In genomic region chr12:57092529-57092862, GRCh38 we compare ENCODE assay signal across 9 cellular contexts. TPM values are rescaled to one million over a fixed set of nuclear protein-coding genes. Genes with fewer than 3 reads are reported as not detected.
A peak's percentile ranks its signal among the peaks of the same experiment; 100 is the strongest.
DNase-seq lines count a peak whose midpoint lies in the region; ATAC-seq and TF ChIP-seq lines count a peak whose summit lies in the region.
"Had no signal": no experiment of that assay in that cellular context is flagged by ENCODE, and none has a peak within 500 bp of the region (broad histone marks: within the 10 kb centered on the region; RNA-seq: fewer than 3 reads in every experiment).

No MANE protein-coding gene starts in this region.

- no peak for TF ChIP-seq CTCF in lower lobe of right lung (IDR thresholded peaks at IDR 0.05)
- TF ChIP-seq CTCF in WERI-Rb-1 (IDR thresholded peaks at IDR 0.05; ENCODE audit: low read depth, low read length), result no peak

- no peak for ATAC-seq in lower lobe of right lung

- peaks cover 61% of the 10 kb centered on the region for H3K36me3 ChIP-seq in adipocyte (ENCODE audit: control insufficient read depth, insufficient read depth, low read length, severe bottlenecking)
- H3K36me3 ChIP-seq in lower lobe of right lung, result peaks cover 65% of the 10 kb centered on the region
- H3K36me3 ChIP-seq in WERI-Rb-1, result peaks cover 46% of the 10 kb centered on the region

- peak overlapping the region; percentile 98 for H3K9ac ChIP-seq in adipocyte (ENCODE audit: low read length)

- peaks cover 67% of the 10 kb centered on the region for H3K36me3 Mint-ChIP-seq in activated CD4-positive, alpha-beta T cell treated with anti-CD3 and anti-CD28 coated beads, Interleukin-2, amount 10 ng/mL, durations not matched to agents 24 days and 14 days (ENCODE audit: low read depth)

- no peaks in the 10 kb centered on the region for H3K27me3 Mint-ChIP-seq in activated CD4-positive, alpha-beta T cell treated with anti-CD3 and anti-CD28 coated beads, Interleukin-2, amount 10 ng/mL, durations not matched to agents 24 days and 14 days

- H3K4me3 ChIP-seq in adipocyte (ENCODE audit: low read length) (peak overlapping the region; percentile 42), lower lobe of right lung (no peak overlapping the region), WERI-Rb-1 (ENCODE audit: low read depth, low read length) (no peak overlapping the region)
- H3K4me3 ChIP-seq: SJSA1 had no signal

- H3K27ac Mint-ChIP-seq in activated CD4-positive, alpha-beta T cell treated with anti-CD3 and anti-CD28 coated beads, Interleukin-2, amount 10 ng/mL, durations not matched to agents 24 days and 14 days, result peak overlapping the region; percentile 87

- no peaks in the 10 kb centered on the region for H3K9me3 ChIP-seq in adipocyte (ENCODE audit: control insufficient read depth, low read length)
- no peaks in the 10 kb centered on the region for H3K9me3 ChIP-seq in lower lobe of right lung
- H3K9me3 ChIP-seq in WERI-Rb-1 (ENCODE audit: severe bottlenecking), result no peaks in the 10 kb centered on the region
- H3K9me3 ChIP-seq: SJSA1 had no signal

- peaks cover 64% of the 10 kb centered on the region for H3K4me1 Mint-ChIP-seq in activated CD4-positive, alpha-beta T cell treated with anti-CD3 and anti-CD28 coated beads, Interleukin-2, amount 10 ng/mL, durations not matched to agents 24 days and 14 days

- H3K27me3 ChIP-seq in adipocyte (replicated peaks; ENCODE audit: control insufficient read depth, insufficient read depth, low read length), result no peaks in the 10 kb centered on the region
- H3K27me3 ChIP-seq in lower lobe of right lung (ENCODE audit: low read depth), result no peaks in the 10 kb centered on the region
- no peaks in the 10 kb centered on the region for H3K27me3 ChIP-seq in WERI-Rb-1 (ENCODE audit: insufficient read depth, low read depth, severe bottlenecking)
- H3K27me3 ChIP-seq: SJSA1 had no signal

- peaks cover 40% of the 10 kb centered on the region for H3K4me1 ChIP-seq in adipocyte (ENCODE audit: control insufficient read depth, insufficient read depth, low read length)
- H3K4me1 ChIP-seq in lower lobe of right lung, result peaks cover 52% of the 10 kb centered on the region

- H3K9me3 Mint-ChIP-seq in activated CD4-positive, alpha-beta T cell treated with anti-CD3 and anti-CD28 coated beads, Interleukin-2, amount 10 ng/mL, durations not matched to agents 24 days and 14 days, result no peaks in the 10 kb centered on the region

- H3K4me3 Mint-ChIP-seq in activated CD4-positive, alpha-beta T cell treated with anti-CD3 and anti-CD28 coated beads, Interleukin-2, amount 10 ng/mL, durations not matched to agents 24 days and 14 days, result peak overlapping the region; percentile 96

- H3K27ac ChIP-seq in lower lobe of right lung, result peak overlapping the region; percentile 53
- H3K27ac ChIP-seq in temporal lobe (ENCODE audit: low read depth, low read length), result peak overlapping the region; percentile 25
- no peak overlapping the region for H3K27ac ChIP-seq in WERI-Rb-1
- H3K27ac ChIP-seq: SJSA1 had no signal

- intact Hi-C loops in activated CD4-positive, alpha-beta T cell treated with anti-CD3 and anti-CD28 coated beads, Interleukin-2, amount 10 ng/mL, durations not matched to agents 24 days and 14 days (cut with micrococcal nuclease), result loop anchor here (2.0 kb wide), 1 partner anchor 14 kb away; the partner anchor contains the start of gene NEMP1
- intact Hi-C loops in lower lobe of right lung (cut with DNase I), result no loop called here

- DNase-seq in activated CD4-positive, alpha-beta T cell treated with anti-CD3 and anti-CD28 coated beads, Interleukin-2, amount 10 ng/mL, durations not matched to agents 24 days and 14 days, result no peak
- no peak for DNase-seq in activated CD4-positive, alpha-beta T cell treated with anti-CD3 and anti-CD28 coated beads, Interleukin-2, amount 50 U/mL, for 1 hour
- DNase-seq in adipocyte (ENCODE audit: low read depth), result no peak
- no peak for DNase-seq in lower lobe of right lung
- no peak for DNase-seq in DMS79 (lab: John Stamatoyannopoulos, UW)
- DNase-seq in WERI-Rb-1, result no peak
- no peak for DNase-seq in SHP77 treated with DMSO at 0.1 percent for 48 hours (lab: John Stamatoyannopoulos, UW)

RNA-seq across cellular contexts. Expression of gene NAB2, which starts 3.6 kb away (rescaled TPM):
- 70.5 and 76.7 TPM in 2 replicates for total RNA-seq in activated CD4-positive, alpha-beta T cell treated with anti-CD3 and anti-CD28 coated beads, Interleukin-2, amount 10 ng/mL, durations not matched to agents 24 days and 14 days
- total RNA-seq in lower lobe of right lung, result 28.9 TPM
- total RNA-seq in temporal lobe, result 16.0 TPM

RNA-seq across cellular contexts. Expression of gene NEMP1, which starts 13.9 kb away (rescaled TPM):
- total RNA-seq in activated CD4-positive, alpha-beta T cell treated with anti-CD3 and anti-CD28 coated beads, Interleukin-2, amount 10 ng/mL, durations not matched to agents 24 days and 14 days, result 77.0 and 80.6 TPM in 2 replicates
- total RNA-seq in lower lobe of right lung (19.1 TPM), temporal lobe (6.1 TPM)

RNA-seq across cellular contexts. Expression of gene STAT6, which starts 18.7 kb away (rescaled TPM):
- total RNA-seq in activated CD4-positive, alpha-beta T cell treated with anti-CD3 and anti-CD28 coated beads, Interleukin-2, amount 10 ng/mL, durations not matched to agents 24 days and 14 days, result 304 and 319 TPM in 2 replicates
- 269 TPM for total RNA-seq in lower lobe of right lung
- total RNA-seq in temporal lobe, result 4.9 TPM

RNA-seq across cellular contexts. Expression of gene LRP1, which starts 35.8 kb away (rescaled TPM):
- total RNA-seq in activated CD4-positive, alpha-beta T cell treated with anti-CD3 and anti-CD28 coated beads, Interleukin-2, amount 10 ng/mL, durations not matched to agents 24 days and 14 days, result 0.28 and 0.93 TPM in 2 replicates
- total RNA-seq in lower lobe of right lung, result 404 TPM
- 116 TPM for total RNA-seq in temporal lobe

RNA-seq across cellular contexts. Expression of gene MYO1A, which starts 42.6 kb away (rescaled TPM):
- total RNA-seq in activated CD4-positive, alpha-beta T cell treated with anti-CD3 and anti-CD28 coated beads, Interleukin-2, amount 10 ng/mL, durations not matched to agents 24 days and 14 days, result 1.7 TPM in 2 replicates
- 2.9 TPM for total RNA-seq in lower lobe of right lung
- not detected for total RNA-seq in temporal lobe
- total RNA-seq: SJSA1 had no signal

Comparison
In these comparisons a context has a peak if more than half of its experiments do, and no peak if none do; other contexts are left out.
1. RNA of gene STAT6, which starts 18.7 kb away (total RNA-seq): 304 to 319 TPM in activated CD4-positive, alpha-beta T cell treated with anti-CD3 and anti-CD28 coated beads, Interleukin-2, amount 10 ng/mL, durations not matched to agents 24 days and 14 days and 269 TPM in lower lobe of right lung (single experiment); 4.9 TPM in temporal lobe (single experiment); every median in the first group is over 10 times any median in the second.